In genomic region chr5:59187772-59188347, GRCh38 we compare ENCODE assay signal across 10 cellular contexts.
DNase-seq lines count a peak whose midpoint lies in the region; TF ChIP-seq lines count a peak whose summit lies in the region.
"Had no signal": no experiment of that assay in that cellular context is flagged by ENCODE, and none has a peak within 500 bp of the region (broad histone marks: within the 10 kb centered on the region; RNA-seq: fewer than 3 reads in every experiment).

No MANE protein-coding gene starts in this region.

- H3K4me1 Mint-ChIP-seq in Caco-2 (ENCODE audit: low read depth, unreplicated experiment): peaks cover 20% of the 10 kb centered on the region
- H3K4me1 Mint-ChIP-seq in CD8-positive, alpha-beta memory T cell: peaks cover 3 to 6% (median 5%) of the 10 kb centered on the region in 3 donors

- no peak for DNase-seq in Caco-2
- peak; percentile 78 for DNase-seq in amniotic epithelial cell (ENCODE audit: low read depth)
- DNase-seq in CD8-positive, alpha-beta memory T cell: no peak
- DNase-seq in NCI-H226: no peak
- no peak for DNase-seq in NCI-H526 (lab: John Stamatoyannopoulos, UW)
- DNase-seq in effector CD8-positive, alpha-beta T cell (lab: John Stamatoyannopoulos, UW): no peak

- H3K36me3 ChIP-seq in Caco-2 (ENCODE audit: control insufficient read depth, insufficient read depth, low read length) (no peaks in the 10 kb centered on the region), HEK293 (ENCODE audit: control insufficient read depth in 2 of 2, insufficient read depth in 1 of 2, low read length in 2 of 2) (no peaks in the 10 kb centered on the region), muscle layer of colon (ENCODE audit: insufficient read depth, low read length) (peaks cover 5% of the 10 kb centered on the region)
- H3K36me3 ChIP-seq in CD8-positive, alpha-beta memory T cell (ENCODE audit: insufficient read depth, low read length): no peaks in the 10 kb centered on the region

- H3K9ac ChIP-seq in muscle layer of colon (ENCODE audit: low read length): peak overlapping the region; percentile 30

- no peak overlapping the region for H3K27ac Mint-ChIP-seq in Caco-2 (ENCODE audit: unreplicated experiment)
- peak overlapping the region in 1 of 8 donors; percentile 86 for H3K27ac Mint-ChIP-seq in CD8-positive, alpha-beta memory T cell
- H3K27ac Mint-ChIP-seq: activated naive CD8-positive, alpha-beta T cell had no signal

- no peaks in the 10 kb centered on the region for H3K36me3 Mint-ChIP-seq in Caco-2 (ENCODE audit: insufficient read depth, unreplicated experiment)
- no peaks in the 10 kb centered on the region for H3K36me3 Mint-ChIP-seq in CD8-positive, alpha-beta memory T cell
- H3K36me3 Mint-ChIP-seq: activated naive CD8-positive, alpha-beta T cell had no signal

- no TSS peak for BruUV-seq in Caco-2 (replicated peaks; lab: Mats Ljungman, UMichigan)

- H3K4me3 ChIP-seq in Caco-2 (ENCODE audit: low read depth, low read length) (no peak overlapping the region), HEK293 (ENCODE audit: low read depth, low read length) (no peak overlapping the region), muscle layer of colon (ENCODE audit: low read depth in 1 of 2, low read length in 2 of 2) (peak overlapping the region in 1 of 2 donors; percentile 10)
- no peak overlapping the region for H3K4me3 ChIP-seq in CD8-positive, alpha-beta memory T cell (ENCODE audit: low read length)

- TF ChIP-seq CTCF in Caco-2 (IDR thresholded peaks at IDR 0.05; ENCODE audit: insufficient read depth in 1 of 2, low read depth in 1 of 2, low read length in 1 of 2, severe bottlenecking in 1 of 2, unreplicated experiment in 1 of 2): no peak
- no peak for TF ChIP-seq CTCF in HEK293 (tag by site-specific recombination; IDR thresholded peaks at IDR 0.05)

- H3K27ac ChIP-seq in HEK293 (ENCODE audit: extremely low read depth, low read depth, low read length) (no peak overlapping the region), muscle layer of colon (ENCODE audit: low read depth, low read length) (peak overlapping the region; percentile 64)
- no peak overlapping the region for H3K27ac ChIP-seq in CD8-positive, alpha-beta memory T cell (ENCODE audit: low read depth, low read length)
- H3K27ac ChIP-seq: neutrophil had no signal

- CTCF ChIA-PET in Caco-2 (lab: Charles Lee) (interaction anchor here (0.7 to 2.9 kb wide), 10 partner anchors 28 to 301 kb away, joined by 3 to 27 read pairs (median 4); no protein-coding TSS in a partner anchor), HEK293 (lab: Yijun Ruan, JAX) (interaction anchor here (0.6 to 7.0 kb wide), 56 partner anchors 8 to 647 kb away, joined by 3 to 116 read pairs (median 6); no protein-coding TSS in a partner anchor)
- CTCF ChIA-PET in CD8-positive, alpha-beta memory T cell (lab: Charles Lee): interaction anchor here (0.9 to 4.6 kb wide), 26 partner anchors 8 to 611 kb away, joined by 3 to 27 read pairs (median 5); no protein-coding TSS in a partner anchor

- peak overlapping the region; percentile 56 for H3K4me3 Mint-ChIP-seq in Caco-2 (ENCODE audit: unreplicated experiment)
- no peak overlapping the region for H3K4me3 Mint-ChIP-seq in CD8-positive, alpha-beta memory T cell

- H3K9me3 ChIP-seq in Caco-2 (no peaks in the 10 kb centered on the region), HEK293 (ENCODE audit: control insufficient read depth, insufficient read depth, low read depth, low read length) (no peaks in the 10 kb centered on the region), muscle layer of colon (ENCODE audit: low read length) (no peaks in the 10 kb centered on the region)
- H3K9me3 ChIP-seq in CD8-positive, alpha-beta memory T cell (ENCODE audit: low read length): no peaks in the 10 kb centered on the region
- H3K9me3 ChIP-seq: neutrophil had no signal

- intact Hi-C loops in Caco-2 (cut with micrococcal nuclease; ENCODE audit: unreplicated experiment): loop anchor here (1.0 to 10.0 kb wide), 7 partner anchors 29 to 607 kb away; no protein-coding TSS in a partner anchor

- no peaks in the 10 kb centered on the region for H3K27me3 Mint-ChIP-seq in Caco-2 (ENCODE audit: insufficient read depth, unreplicated experiment)
- H3K27me3 Mint-ChIP-seq in CD8-positive, alpha-beta memory T cell: peaks cover 4 to 25% of the 10 kb centered on the region in 2 donors

- H3K27me3 ChIP-seq in Caco-2 (replicated peaks; ENCODE audit: control insufficient read depth, insufficient read depth, low read length) (no peaks in the 10 kb centered on the region), muscle layer of colon (ENCODE audit: control insufficient read depth in 1 of 2, insufficient read depth in 2 of 2, low read length in 2 of 2) (no peaks in the 10 kb centered on the region)
- no peaks in the 10 kb centered on the region for H3K27me3 ChIP-seq in CD8-positive, alpha-beta memory T cell (ENCODE audit: insufficient read depth, low read length, poor library complexity, severe bottlenecking)
- H3K27me3 ChIP-seq: neutrophil had no signal

- peaks cover 6% of the 10 kb centered on the region; the same call in 1 of the 2 replicates for H3K4me1 ChIP-seq in Caco-2
- H3K4me1 ChIP-seq in HEK293 (ENCODE audit: control insufficient read depth, insufficient read depth, low read length): peaks cover 11% of the 10 kb centered on the region
- peaks cover 30% of the 10 kb centered on the region for H3K4me1 ChIP-seq in muscle layer of colon (ENCODE audit: insufficient read depth, low read length)
- no peaks in the 10 kb centered on the region for H3K4me1 ChIP-seq in CD8-positive, alpha-beta memory T cell (ENCODE audit: insufficient read depth, low read length)

- POLR2A ChIA-PET in Caco-2 (lab: Charles Lee): interaction anchor here (0.6 kb wide), 1 partner anchor 12 kb away, joined by 3 read pairs; no protein-coding TSS in a partner anchor
- POLR2A ChIA-PET in HEK293 (lab: Yijun Ruan, JAX): interaction anchor here (0.5 to 1.3 kb wide), 3 partner anchors 36 to 193 kb away, joined by 3 to 5 read pairs (median 4); no protein-coding TSS in a partner anchor
- POLR2A ChIA-PET in CD8-positive, alpha-beta memory T cell (lab: Charles Lee): interaction anchor here (0.8 kb wide), 1 partner anchor 148 kb away, joined by 3 read pairs; no protein-coding TSS in a partner anchor

- no peaks in the 10 kb centered on the region for H3K9me3 Mint-ChIP-seq in Caco-2 (ENCODE audit: unreplicated experiment)
- H3K9me3 Mint-ChIP-seq in CD8-positive, alpha-beta memory T cell: no peaks in the 10 kb centered on the region

TF ChIP-seq in HEK293, 187 proteins besides CTCF, POLR2A, EP300 and RAD21 (continues in another document):
- no peak for TF ChIP-seq ZNF311 (tag by site-specific recombination; IDR thresholded peaks at IDR 0.05; ENCODE audit: borderline replicate concordance)
- TF ChIP-seq MZF1 (tag by site-specific recombination; IDR thresholded peaks at IDR 0.05; ENCODE audit: borderline replicate concordance): no peak
- TF ChIP-seq ZNF776 (tag by site-specific recombination; IDR thresholded peaks at IDR 0.05; ENCODE audit: borderline replicate concordance): no peak
- TF ChIP-seq ATF2 (tag by site-specific recombination; IDR thresholded peaks at IDR 0.05; ENCODE audit: low read depth): peak; percentile 72; the same call in 1 of the 2 replicates
- TF ChIP-seq ZNF560 (tag by site-specific recombination; IDR thresholded peaks at IDR 0.05; ENCODE audit: borderline replicate concordance): no peak
- TF ChIP-seq ZNF223 (tag by site-specific recombination; IDR thresholded peaks at IDR 0.05): no peak
- TF ChIP-seq ZNF423 (tag by site-specific recombination; IDR thresholded peaks at IDR 0.05): no peak
- no peak for TF ChIP-seq ZBTB6 (tag by site-specific recombination; IDR thresholded peaks at IDR 0.05)
- no peak for TF ChIP-seq ZNF521 (tag by site-specific recombination; IDR thresholded peaks at IDR 0.05)
- no peak for TF ChIP-seq ZNF704 (tag by site-specific recombination; IDR thresholded peaks at IDR 0.05)
- TF ChIP-seq GLI4 (tag by site-specific recombination; IDR thresholded peaks at IDR 0.05): no peak
- no peak for TF ChIP-seq EGR2 (tag by site-specific recombination; IDR thresholded peaks at IDR 0.05; ENCODE audit: low read depth)
- no peak for TF ChIP-seq SP7 (tag by site-specific recombination; IDR thresholded peaks at IDR 0.05)
- no peak for TF ChIP-seq ZNF843 (tag by site-specific recombination; IDR thresholded peaks at IDR 0.05)
- TF ChIP-seq ZNF629 (tag by site-specific recombination; IDR thresholded peaks at IDR 0.05): peak; percentile 53; the same call in 1 of the 2 replicates
- TF ChIP-seq ZBTB48 (tag by site-specific recombination; IDR thresholded peaks at IDR 0.05): peak; percentile 60; the same call in 1 of the 2 replicates
- TF ChIP-seq ZNF561 (tag by site-specific recombination; IDR thresholded peaks at IDR 0.05; ENCODE audit: borderline replicate concordance): no peak
